In the genomic region with DNA sequence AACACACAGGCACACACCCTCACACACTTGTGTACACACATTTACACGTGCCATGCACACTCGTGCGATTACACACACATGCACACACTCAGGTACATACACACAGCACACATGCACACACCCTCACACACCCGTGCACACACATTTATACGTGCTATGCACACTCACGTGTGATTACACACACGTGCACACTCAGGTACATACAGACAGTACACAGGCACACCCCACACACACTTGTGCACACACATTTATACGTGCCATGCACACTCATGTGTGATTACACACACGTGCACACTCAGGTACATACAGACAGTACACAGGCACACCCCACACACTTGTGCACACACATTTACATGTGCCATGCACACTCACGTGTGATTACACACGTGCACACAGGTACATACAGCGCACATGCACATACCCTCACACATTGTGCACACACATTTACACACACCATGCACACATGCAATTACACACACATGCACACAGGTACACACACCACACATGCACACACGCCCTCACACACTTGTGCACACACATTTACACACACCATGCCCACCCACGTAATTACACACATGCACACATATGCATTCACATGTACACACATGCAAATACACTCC, we compare ENCODE assay signal across 2 cellular contexts.
TF ChIP-seq lines count a peak whose summit lies in the region.

No MANE protein-coding gene starts in this region.

TF ChIP-seq in HEK293, 187 proteins besides CTCF, POLR2A, EP300 and RAD21:
- TF ChIP-seq, protein P1, sequence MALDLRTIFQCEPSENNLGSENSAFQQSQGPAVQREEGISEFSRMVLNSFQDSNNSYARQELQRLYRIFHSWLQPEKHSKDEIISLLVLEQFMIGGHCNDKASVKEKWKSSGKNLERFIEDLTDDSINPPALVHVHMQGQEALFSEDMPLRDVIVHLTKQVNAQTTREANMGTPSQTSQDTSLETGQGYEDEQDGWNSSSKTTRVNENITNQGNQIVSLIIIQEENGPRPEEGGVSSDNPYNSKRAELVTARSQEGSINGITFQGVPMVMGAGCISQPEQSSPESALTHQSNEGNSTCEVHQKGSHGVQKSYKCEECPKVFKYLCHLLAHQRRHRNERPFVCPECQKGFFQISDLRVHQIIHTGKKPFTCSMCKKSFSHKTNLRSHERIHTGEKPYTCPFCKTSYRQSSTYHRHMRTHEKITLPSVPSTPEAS (tag by site-specific recombination; IDR thresholded peaks at IDR 0.05), result peak; percentile 48
- TF ChIP-seq ZNF670 (tag by site-specific recombination; IDR thresholded peaks at IDR 0.05; ENCODE audit: low read depth) (no peak), HOXD13 (CRISPR knock-in tag; IDR thresholded peaks at IDR 0.05; ENCODE audit: borderline replicate concordance) (0 out of 2 replicates have a peak, but pooled peaks have one; percentile 16)
- TF ChIP-seq, protein P2, sequence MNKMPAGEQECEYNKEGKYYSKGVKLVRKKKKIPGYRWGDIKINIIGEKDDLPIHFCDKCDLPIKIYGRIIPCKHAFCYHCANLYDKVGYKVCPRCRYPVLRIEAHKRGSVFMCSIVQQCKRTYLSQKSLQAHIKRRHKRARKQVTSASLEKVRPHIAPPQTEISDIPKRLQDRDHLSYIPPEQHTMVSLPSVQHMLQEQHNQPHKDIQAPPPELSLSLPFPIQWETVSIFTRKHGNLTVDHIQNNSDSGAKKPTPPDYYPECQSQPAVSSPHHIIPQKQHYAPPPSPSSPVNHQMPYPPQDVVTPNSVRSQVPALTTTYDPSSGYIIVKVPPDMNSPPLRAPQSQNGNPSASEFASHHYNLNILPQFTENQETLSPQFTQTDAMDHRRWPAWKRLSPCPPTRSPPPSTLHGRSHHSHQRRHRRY (tag by site-specific recombination; IDR thresholded peaks at IDR 0.05), result no peak

TF ChIP-seq in K562, 482 proteins besides CTCF, POLR2A, EP300 and RAD21:
- peak; percentile 28; the same call in 1 of the 2 replicates for TF ChIP-seq CEBPG (CRISPR knock-in tag; IDR thresholded peaks at IDR 0.05)
- no peak for TF ChIP-seq CEBPG (tag; conservative IDR thresholded peaks at IDR 0.05 in 1 of 2, IDR thresholded peaks at IDR 0.05 in 1 of 2)
- TF ChIP-seq XRCC5 (IDR thresholded peaks at IDR 0.05; ENCODE audit: low read depth, low read length), result no peak
- peak in 1 of 2 experiments; percentile 51; a peak in 1 of 4 replicates for TF ChIP-seq KDM1A (IDR thresholded peaks at IDR 0.05)
- TF ChIP-seq OTX1 (CRISPR knock-in tag; IDR thresholded peaks at IDR 0.05), result 0 out of 2 replicates have a peak, but pooled peaks have one; percentile 11
- TF ChIP-seq, protein P3, sequence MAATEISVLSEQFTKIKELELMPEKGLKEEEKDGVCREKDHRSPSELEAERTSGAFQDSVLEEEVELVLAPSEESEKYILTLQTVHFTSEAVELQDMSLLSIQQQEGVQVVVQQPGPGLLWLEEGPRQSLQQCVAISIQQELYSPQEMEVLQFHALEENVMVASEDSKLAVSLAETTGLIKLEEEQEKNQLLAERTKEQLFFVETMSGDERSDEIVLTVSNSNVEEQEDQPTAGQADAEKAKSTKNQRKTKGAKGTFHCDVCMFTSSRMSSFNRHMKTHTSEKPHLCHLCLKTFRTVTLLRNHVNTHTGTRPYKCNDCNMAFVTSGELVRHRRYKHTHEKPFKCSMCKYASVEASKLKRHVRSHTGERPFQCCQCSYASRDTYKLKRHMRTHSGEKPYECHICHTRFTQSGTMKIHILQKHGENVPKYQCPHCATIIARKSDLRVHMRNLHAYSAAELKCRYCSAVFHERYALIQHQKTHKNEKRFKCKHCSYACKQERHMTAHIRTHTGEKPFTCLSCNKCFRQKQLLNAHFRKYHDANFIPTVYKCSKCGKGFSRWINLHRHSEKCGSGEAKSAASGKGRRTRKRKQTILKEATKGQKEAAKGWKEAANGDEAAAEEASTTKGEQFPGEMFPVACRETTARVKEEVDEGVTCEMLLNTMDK (IDR thresholded peaks at IDR 0.05; ENCODE audit: borderline replicate concordance, insufficient read depth, low read depth, low read length, poor library complexity, severe bottlenecking), result no peak
- TF ChIP-seq, protein P4, sequence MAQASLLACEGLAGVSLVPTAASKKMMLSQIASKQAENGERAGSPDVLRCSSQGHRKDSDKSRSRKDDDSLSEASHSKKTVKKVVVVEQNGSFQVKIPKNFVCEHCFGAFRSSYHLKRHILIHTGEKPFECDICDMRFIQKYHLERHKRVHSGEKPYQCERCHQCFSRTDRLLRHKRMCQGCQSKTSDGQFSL (CRISPR knock-in tag; IDR thresholded peaks at IDR 0.05), result 0 out of 2 replicates have a peak, but pooled peaks have one; percentile 32
- TF ChIP-seq, protein P4 (tag; IDR thresholded peaks at IDR 0.05), result no peak
- TF ChIP-seq, protein P5, sequence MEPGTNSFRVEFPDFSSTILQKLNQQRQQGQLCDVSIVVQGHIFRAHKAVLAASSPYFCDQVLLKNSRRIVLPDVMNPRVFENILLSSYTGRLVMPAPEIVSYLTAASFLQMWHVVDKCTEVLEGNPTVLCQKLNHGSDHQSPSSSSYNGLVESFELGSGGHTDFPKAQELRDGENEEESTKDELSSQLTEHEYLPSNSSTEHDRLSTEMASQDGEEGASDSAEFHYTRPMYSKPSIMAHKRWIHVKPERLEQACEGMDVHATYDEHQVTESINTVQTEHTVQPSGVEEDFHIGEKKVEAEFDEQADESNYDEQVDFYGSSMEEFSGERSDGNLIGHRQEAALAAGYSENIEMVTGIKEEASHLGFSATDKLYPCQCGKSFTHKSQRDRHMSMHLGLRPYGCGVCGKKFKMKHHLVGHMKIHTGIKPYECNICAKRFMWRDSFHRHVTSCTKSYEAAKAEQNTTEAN (CRISPR knock-in tag; IDR thresholded peaks at IDR 0.05), result peak; percentile 99
- 0 out of 2 replicates have a peak, but pooled peaks have one; percentile 3 for TF ChIP-seq MYNN (IDR thresholded peaks at IDR 0.05)
- TF ChIP-seq MYNN (CRISPR knock-in tag; IDR thresholded peaks at IDR 0.05), result no peak
- no peak for TF ChIP-seq U2AF2 (optimal IDR thresholded peaks at IDR 0.05; ENCODE audit: low read depth, low read length)
- no peak for TF ChIP-seq ELF2 (CRISPR knock-in tag; IDR thresholded peaks at IDR 0.05)
- TF ChIP-seq, protein P6, sequence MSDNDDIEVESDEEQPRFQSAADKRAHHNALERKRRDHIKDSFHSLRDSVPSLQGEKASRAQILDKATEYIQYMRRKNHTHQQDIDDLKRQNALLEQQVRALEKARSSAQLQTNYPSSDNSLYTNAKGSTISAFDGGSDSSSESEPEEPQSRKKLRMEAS (CRISPR knock-in tag; IDR thresholded peaks at IDR 0.05), result peak; percentile 56; the same call in 1 of the 2 replicates
- TF ChIP-seq POLR2B (IDR thresholded peaks at IDR 0.05; ENCODE audit: low read depth, partially characterized antibody), result no peak
- no peak for TF ChIP-seq SMARCC2 (IDR thresholded peaks at IDR 0.05; ENCODE audit: low read depth)
- 0 out of 2 replicates have a peak, but pooled peaks have one; percentile 1 for TF ChIP-seq TARDBP (IDR thresholded peaks at IDR 0.05)
TF ChIP-seq in K562: peak in this region for 8.
